ENCODE assay signal across 9 cellular contexts in the genomic region with DNA sequence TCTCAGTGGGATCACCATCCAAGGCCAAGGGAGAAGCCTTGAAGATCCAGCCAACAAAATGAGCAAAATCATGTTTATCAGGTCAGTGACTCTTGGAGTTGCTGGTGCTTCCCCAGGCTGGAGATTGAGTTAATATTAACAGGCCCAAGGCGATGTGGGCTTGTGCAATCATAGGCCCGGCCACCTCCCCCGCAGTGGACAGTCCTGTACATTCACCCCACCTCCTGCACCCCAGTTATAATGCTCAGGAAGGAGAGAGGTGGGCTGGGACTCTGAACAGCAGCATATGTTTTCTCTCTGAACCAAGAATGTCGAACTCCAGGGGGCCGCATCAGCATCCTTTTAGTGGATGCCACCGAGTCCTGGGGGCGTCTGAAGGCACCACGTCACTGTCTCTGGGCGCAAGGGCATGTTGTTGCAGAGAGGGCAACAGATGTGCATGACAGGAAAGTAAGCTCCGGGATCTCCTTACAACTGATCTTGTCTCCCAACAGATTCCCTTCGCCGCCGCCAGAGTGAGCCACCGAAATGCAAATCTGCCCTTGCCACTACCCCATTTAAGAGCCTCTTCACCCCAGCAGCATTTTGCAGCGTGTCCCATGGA. TPM values are rescaled to one million over a fixed set of nuclear protein-coding genes. Genes with fewer than 3 reads are reported as not detected.
A peak's percentile ranks its signal among the peaks of the same experiment; 100 is the strongest.
DNase-seq lines count a peak whose midpoint lies in the region; ATAC-seq and TF ChIP-seq lines count a peak whose summit lies in the region.
"Had no signal": no experiment of that assay in that cellular context is flagged by ENCODE, and none has a peak within 500 bp of the region (broad histone marks: within the 10 kb centered on the region; RNA-seq: fewer than 3 reads in every experiment).

No MANE protein-coding gene starts in this region.

- H3K9me3 ChIP-seq in right lobe of liver, result no peaks in the 10 kb centered on the region

- H3K36me3 ChIP-seq in right lobe of liver, result no peaks in the 10 kb centered on the region

- peak overlapping the region in 2 of 3 donors; percentile 23 to 78 for H3K27ac ChIP-seq in right lobe of liver

- H3K27me3 ChIP-seq in right lobe of liver, result no peaks in the 10 kb centered on the region

- H3K4me3 ChIP-seq in right lobe of liver, result peak overlapping the region in 2 of 3 donors; percentile 21 to 37

- peaks cover 0 to 14% (median 7%) of the 10 kb centered on the region in 4 donors for H3K4me1 ChIP-seq in right lobe of liver

- peaks cover 3% of the 10 kb centered on the region for H3K9me3 Mint-ChIP-seq in chondrocyte (ENCODE audit: low read depth)

- DNase-seq in AML-193 (lab: John Stamatoyannopoulos, UW) (peak; percentile 28 to 29), chondrocyte (ENCODE audit: low spot score) (no peak), right lobe of liver (peak; percentile 68 to 84 (median 82)), inferior parietal cortex (ENCODE audit: extremely low spot score) (no peak)

- ATAC-seq in HG03354 (IDR thresholded peaks at IDR 0.05; ENCODE audit: poor library complexity, severe bottlenecking, unreplicated experiment) (peak; percentile 51), right lobe of liver (peak; percentile 94 to 98 (median 95)), HG03460 (IDR thresholded peaks at IDR 0.05; ENCODE audit: unreplicated experiment) (no peak), HG03520 (IDR thresholded peaks at IDR 0.05; ENCODE audit: unreplicated experiment) (no peak), HG03439 (IDR thresholded peaks at IDR 0.05; ENCODE audit: unreplicated experiment) (no peak)

- 9% methylated on average over 13 of the region's 15 CpGs for WGBS in right lobe of liver (ENCODE audit: insufficient coverage, low coverage, low lambda C conversion rate, missing lambda C conversion rate)

- no peak overlapping the region for H3K4me3 Mint-ChIP-seq in chondrocyte (ENCODE audit: unreplicated experiment)
- H3K4me3 Mint-ChIP-seq: activated naive CD8-positive, alpha-beta T cell had no signal

- intact Hi-C loops in right lobe of liver (cut with DNase I), result no loop called here

- peaks cover 8% of the 10 kb centered on the region for H3K4me1 Mint-ChIP-seq in chondrocyte (ENCODE audit: low read depth)

- no peaks in the 10 kb centered on the region for H3K36me3 Mint-ChIP-seq in chondrocyte (ENCODE audit: low read depth)
- H3K36me3 Mint-ChIP-seq: activated naive CD8-positive, alpha-beta T cell had no signal

- TF ChIP-seq CTCF in chondrocyte (IDR thresholded peaks at IDR 0.05) (peak; percentile 74), right lobe of liver (IDR thresholded peaks at IDR 0.05) (peak; percentile 31 to 63 (median 46))

- no peak for TF ChIP-seq POLR2A in right lobe of liver (IDR thresholded peaks at IDR 0.05)

- H3K27ac Mint-ChIP-seq in chondrocyte (ENCODE audit: unreplicated experiment), result peak overlapping the region; percentile 46
- H3K27ac Mint-ChIP-seq: activated naive CD8-positive, alpha-beta T cell had no signal

- peaks cover 30% of the 10 kb centered on the region for H3K27me3 Mint-ChIP-seq in chondrocyte (ENCODE audit: low read depth)

RNA-seq across cellular contexts. Expression of gene SERPINA2, which starts 11.2 kb away (rescaled TPM):
- total RNA-seq in chondrocyte (not detected in 3 replicates), right lobe of liver (not detected)

RNA-seq across cellular contexts. Expression of gene SERPINA6, which starts 32.2 kb away (rescaled TPM):
- total RNA-seq in chondrocyte (not detected in 3 replicates), right lobe of liver (100 to 1,000 TPM; 185 to 407 (median 236) TPM)

RNA-seq across cellular contexts. Expression of gene SERPINA1, which starts 33.1 kb away (rescaled TPM):
- total RNA-seq in chondrocyte (0.20 TPM in 1 of 3 replicates, not detected in the others), right lobe of liver (over 10,000 TPM; 18,575 to 39,670 (median 31,917) TPM)

Comparison
In these comparisons a context has a peak if more than half of its experiments do, and no peak if none do; other contexts are left out.
1. DNase-seq: peak in AML-193 (2 of 2) and right lobe of liver (3 of 3); none in chondrocyte (single experiment) and inferior parietal cortex (single experiment).
2. ATAC-seq: peak in HG03354 (single experiment) and right lobe of liver (4 of 4); none in HG03460 (single experiment), HG03520 (single experiment) and HG03439 (single experiment).
3. RNA of gene SERPINA6, which starts 32.2 kb away (total RNA-seq): 185 to 407 TPM in right lobe of liver; not detected in chondrocyte; every median in the first group is over 100 times any median in the second.
4. RNA of gene SERPINA1, which starts 33.1 kb away (total RNA-seq): 18,575 to 39,670 TPM in right lobe of liver; 0.20 TPM in chondrocyte; every median in the first group is over 1,000 times any median in the second.